ENCODE assay signal across 19 cellular contexts in genomic region chr2:106285237-106285829, GRCh38.
A peak's percentile ranks its signal among the peaks of the same experiment; 100 is the strongest.
DNase-seq lines count a peak whose midpoint lies in the region; ATAC-seq, FAIRE-seq and TF ChIP-seq lines count a peak whose summit lies in the region.
"Had no signal": no experiment of that assay in that cellular context is flagged by ENCODE, and none has a peak within 500 bp of the region (broad histone marks: within the 10 kb centered on the region; RNA-seq: fewer than 3 reads in every experiment).

No MANE protein-coding gene starts in this region.

- H3K27me3 ChIP-seq in HepG2 (ENCODE audit: control insufficient read depth in 1 of 2, insufficient read depth in 2 of 2, low read length in 2 of 2) (no peaks in the 10 kb centered on the region), right lobe of liver (no peaks in the 10 kb centered on the region), esophagus muscularis mucosa (no peaks in the 10 kb centered on the region), neural progenitor cell (no peaks in the 10 kb centered on the region)

- H3K36me3 ChIP-seq in HepG2 (replicated peaks in 1 of 2; ENCODE audit: control insufficient read depth in 1 of 2, insufficient read depth in 2 of 2, low read length in 2 of 2) (no peaks in the 10 kb centered on the region), right lobe of liver (no peaks in the 10 kb centered on the region), esophagus muscularis mucosa (no peaks in the 10 kb centered on the region), neural progenitor cell (no peaks in the 10 kb centered on the region)
- H3K36me3 ChIP-seq: HAP-1 had no signal

- H3K4me2 ChIP-seq in HepG2 (ENCODE audit: low read depth, low read length) (peak overlapping the region; percentile 41; the same call in 1 of the 2 replicates), neural progenitor cell (no peak overlapping the region)
- H3K4me2 ChIP-seq: GM23338 had no signal

- H3K4me1 ChIP-seq in HepG2 (ENCODE audit: insufficient read depth, low read length): peaks cover 67% of the 10 kb centered on the region
- no peaks in the 10 kb centered on the region for H3K4me1 ChIP-seq in right lobe of liver
- peaks cover 0 to 5% (median 2%) of the 10 kb centered on the region in 4 donors for H3K4me1 ChIP-seq in esophagus muscularis mucosa
- no peaks in the 10 kb centered on the region for H3K4me1 ChIP-seq in neural progenitor cell
- H3K4me1 ChIP-seq: HAP-1 had no signal

- peak overlapping the region; percentile 62 for H3K9ac ChIP-seq in HepG2 (ENCODE audit: insufficient read depth, low read depth, low read length)
- no peak overlapping the region for H3K9ac ChIP-seq in neural progenitor cell

- H3K36me3 Mint-ChIP-seq in neural progenitor cell: no peaks in the 10 kb centered on the region
- no peaks in the 10 kb centered on the region for H3K36me3 Mint-ChIP-seq in naive thymus-derived CD8-positive, alpha-beta T cell
- H3K36me3 Mint-ChIP-seq: CD4-positive, alpha-beta memory T cell had no signal

- H3K9me3 Mint-ChIP-seq in neural progenitor cell: peaks cover 10% of the 10 kb centered on the region
- no peaks in the 10 kb centered on the region for H3K9me3 Mint-ChIP-seq in naive thymus-derived CD8-positive, alpha-beta T cell
- H3K9me3 Mint-ChIP-seq: CD4-positive, alpha-beta memory T cell; GM23338 had no signal

- TF ChIP-seq POLR2A in HepG2 (IDR thresholded peaks at IDR 0.05; ENCODE audit: insufficient read depth in 1 of 2, low read depth in 2 of 2, low read length in 2 of 2) (no peak), right lobe of liver (IDR thresholded peaks at IDR 0.05) (no peak), esophagus muscularis mucosa (IDR thresholded peaks at IDR 0.05; ENCODE audit: low read depth) (no peak)

- H3K4me1 Mint-ChIP-seq in neural progenitor cell: peaks cover 54% of the 10 kb centered on the region
- H3K4me1 Mint-ChIP-seq in naive thymus-derived CD8-positive, alpha-beta T cell: no peaks in the 10 kb centered on the region

- WGBS in HepG2 (ENCODE audit: low lambda C conversion rate): 34% methylated on average over 3 of the region's 3 CpGs
- WGBS in right lobe of liver (ENCODE audit: insufficient coverage, low coverage, low lambda C conversion rate, missing lambda C conversion rate): 94% methylated on average over 3 of the region's 3 CpGs
- 80% methylated on average over 3 of the region's 3 CpGs for WGBS in esophagus muscularis mucosa

- POLR2A ChIA-PET in HepG2 (lab: Yijun Ruan, JAX): interaction anchor here (1.4 kb wide), 1 partner anchor 13 kb away, joined by 10 read pairs; no protein-coding TSS in a partner anchor
- POLR2A ChIA-PET in naive thymus-derived CD8-positive, alpha-beta T cell (lab: Charles Lee): no interaction called here

- H3K27me3 Mint-ChIP-seq in neural progenitor cell (ENCODE audit: insufficient read depth, low read depth): peaks cover 14% of the 10 kb centered on the region
- H3K27me3 Mint-ChIP-seq in naive thymus-derived CD8-positive, alpha-beta T cell: peaks cover 0 to 5% (median 2%) of the 10 kb centered on the region in 5 donors

- TF ChIP-seq CTCF in HepG2 (CRISPR knock-in tag; IDR thresholded peaks at IDR 0.05) (no peak), right lobe of liver (IDR thresholded peaks at IDR 0.05) (no peak), esophagus muscularis mucosa (IDR thresholded peaks at IDR 0.05) (no peak), neural progenitor cell (IDR thresholded peaks at IDR 0.05) (no peak)

- H3F3A ChIP-seq in neural progenitor cell (ENCODE audit: low read depth): no peaks in the 10 kb centered on the region

- H3K4me3 ChIP-seq in HepG2 (replicated peaks in 1 of 3; ENCODE audit: insufficient read depth in 1 of 3, low read depth in 2 of 3, low read length in 3 of 3): no peak overlapping the region
- H3K4me3 ChIP-seq in right lobe of liver: no peak overlapping the region
- no peak overlapping the region for H3K4me3 ChIP-seq in esophagus muscularis mucosa
- no peak overlapping the region for H3K4me3 ChIP-seq in neural progenitor cell
- H3K4me3 ChIP-seq: GM23338, HAP-1 had no signal

- H3K9me3 ChIP-seq in HepG2 (ENCODE audit: low read length) (no peaks in the 10 kb centered on the region), right lobe of liver (no peaks in the 10 kb centered on the region), esophagus muscularis mucosa (no peaks in the 10 kb centered on the region), neural progenitor cell (ENCODE audit: low read depth) (no peaks in the 10 kb centered on the region)
- H3K9me3 ChIP-seq: HAP-1 had no signal

- no peaks in the 10 kb centered on the region for H3K79me2 ChIP-seq in HepG2 (ENCODE audit: insufficient read depth, low read length)
- no peaks in the 10 kb centered on the region for H3K79me2 ChIP-seq in neural progenitor cell (ENCODE audit: low read depth)

- H4K20me1 ChIP-seq in HepG2 (ENCODE audit: insufficient read depth, low read length) (no peaks in the 10 kb centered on the region), neural progenitor cell (ENCODE audit: low read depth) (no peaks in the 10 kb centered on the region)

- TF ChIP-seq EP300 in HepG2 (IDR thresholded peaks at IDR 0.05; ENCODE audit: low read depth in 2 of 2, low read length in 2 of 2) (peak in 1 of 2 experiments; percentile 55; a peak in 1 of 4 replicates), HepG2 (CRISPR knock-in tag; IDR thresholded peaks at IDR 0.05; ENCODE audit: borderline replicate concordance) (no peak), esophagus muscularis mucosa (IDR thresholded peaks at IDR 0.05) (no peak)

- no peak overlapping the region for H3K4me3 Mint-ChIP-seq in neural progenitor cell
- no peak overlapping the region for H3K4me3 Mint-ChIP-seq in naive thymus-derived CD8-positive, alpha-beta T cell
- H3K4me3 Mint-ChIP-seq: CD4-positive, alpha-beta memory T cell; GM23338; HFFc6 had no signal

- H3K27ac ChIP-seq in HepG2 (ENCODE audit: extremely low read length, insufficient read depth, low read length) (peak overlapping the region; percentile 83), right lobe of liver (no peak overlapping the region), esophagus muscularis mucosa (replicated peaks in 1 of 4) (no peak overlapping the region), neural progenitor cell (no peak overlapping the region)

- H2AFZ ChIP-seq in HepG2 (ENCODE audit: low read length) (no peak overlapping the region), neural progenitor cell (replicated peaks) (no peak overlapping the region)
- H2AFZ ChIP-seq: GM23338 had no signal

- intact Hi-C loops in HepG2 (cut with micrococcal nuclease; ENCODE audit: unreplicated experiment) (no loop called here), right lobe of liver (cut with DNase I) (no loop called here), esophagus muscularis mucosa (cut with DNase I) (no loop called here)

- FAIRE-seq in HepG2 (lab: Jason Lieb, UNC): peak; percentile 72
- FAIRE-seq: GM12891, GM18507 had no signal

- CTCF ChIA-PET in HepG2 (lab: Yijun Ruan, JAX; ENCODE audit: low intra/inter-chr PET ratio, low total read pairs): no interaction called here

- no TSS peak for BruUV-seq in HepG2 (replicated peaks; lab: Mats Ljungman, UMichigan)

- peak; percentile 33 for ATAC-seq in HepG2
- ATAC-seq in right lobe of liver: no peak
- no peak for ATAC-seq in naive thymus-derived CD8-positive, alpha-beta T cell
- no peak for ATAC-seq in HG03460 (IDR thresholded peaks at IDR 0.05; ENCODE audit: unreplicated experiment)
- ATAC-seq: GM23338 had no signal

- DNase-seq in HepG2 (ENCODE audit: low spot score): peak; percentile 63
- DNase-seq in right lobe of liver: no peak
- peak; percentile 70 for DNase-seq in esophagus muscularis mucosa (ENCODE audit: extremely low spot score)
- no peak for DNase-seq in neural progenitor cell (ENCODE audit: low spot score)
- no peak for DNase-seq in HT-29 (ENCODE audit: low spot score)
- DNase-seq in naive thymus-derived CD8-positive, alpha-beta T cell: no peak
- DNase-seq: C1 segment of cervical spinal cord; Calu3; CD4-positive, alpha-beta memory T cell; COR-L47; DMS53; DMS79 treated with DMSO at 0.1 percent for 48 hours; GF-D8; HFFc6 had no signal

- TF ChIP-seq RAD21 in HepG2 (CRISPR knock-in tag; IDR thresholded peaks at IDR 0.05): no peak

- peak overlapping the region; percentile 99 for H3K27ac Mint-ChIP-seq in neural progenitor cell
- H3K27ac Mint-ChIP-seq in naive thymus-derived CD8-positive, alpha-beta T cell: peak overlapping the region in 2 of 10 donors; percentile 3 to 49
- H3K27ac Mint-ChIP-seq: GM23338, HFFc6 had no signal

- in situ Hi-C loops in HepG2 (cut with HindIII; ENCODE audit: extremely low pct_ligation_motif_present, low pct_unique_long_range_greater_than_20kb): no loop called here

TF ChIP-seq in HepG2, 621 proteins besides CTCF, POLR2A, EP300 and RAD21 (continues in another document):
- TF ChIP-seq ATF4 (CRISPR knock-in tag; IDR thresholded peaks at IDR 0.05) (peak in 1 of 2 experiments; percentile 47; a peak in 1 of 4 replicates), SP4 (CRISPR knock-in tag; IDR thresholded peaks at IDR 0.05) (no peak; the same call in 1 of the 2 replicates), HMG20A (CRISPR knock-in tag; IDR thresholded peaks at IDR 0.05; ENCODE audit: borderline replicate concordance) (peak; percentile 42; the same call in 1 of the 2 replicates), CHCHD3 (CRISPR knock-in tag; IDR thresholded peaks at IDR 0.05) (0 out of 2 replicates have a peak, but pooled peaks have one; percentile 16), SRY (CRISPR knock-in tag; IDR thresholded peaks at IDR 0.05) (no peak), RXRA (CRISPR knock-in tag; IDR thresholded peaks at IDR 0.05) (no peak; the same call in 1 of the 2 replicates), SOX13 (IDR thresholded peaks at IDR 0.05) (no peak), SOX13 (CRISPR knock-in tag; conservative IDR thresholded peaks at IDR 0.05 in 1 of 2, IDR thresholded peaks at IDR 0.05 in 1 of 2) (peak in 1 of 2 experiments; percentile 67; a peak in 2 of 4 replicates), MIXL1 (CRISPR knock-in tag; IDR thresholded peaks at IDR 0.05) (0 out of 2 replicates have a peak, but pooled peaks have one; percentile 19), TBP (CRISPR knock-in tag; IDR thresholded peaks at IDR 0.05) (no peak), ESRRA (CRISPR knock-in tag; IDR thresholded peaks at IDR 0.05; ENCODE audit: low read depth) (0 out of 2 replicates have a peak, but pooled peaks have one; percentile 31)

Comparison
In these comparisons a context has a peak if more than half of its experiments do, and no peak if none do; other contexts are left out.
1. DNase-seq: peak in HepG2 (single experiment) and esophagus muscularis mucosa (single experiment); none in right lobe of liver (0 of 3), neural progenitor cell (single experiment), HT-29 (single experiment) and naive thymus-derived CD8-positive, alpha-beta T cell (0 of 10).